Comparison of ENCODE assay signal across 6 cellular contexts in genomic region chr13:37053111-37053510, GRCh38. TPM values are rescaled to one million over a fixed set of nuclear protein-coding genes. Genes with fewer than 3 reads are reported as not detected.
"Had no signal": no experiment of that assay in that cellular context is flagged by ENCODE, and none has a peak within 500 bp of the region (broad histone marks: within the 10 kb centered on the region; RNA-seq: fewer than 3 reads in every experiment).

No MANE protein-coding gene starts in this region.

RNA-seq across cellular contexts. Expression of gene CSNK1A1L, which starts 52.4 kb away (rescaled TPM):
- total RNA-seq: LHCN-M2, PC-3, Peyer's patch, Right ventricle myocardium superior, SJSA1 had no signal
- polyA plus RNA-seq: SK-N-SH had no signal
